ENCODE assay signal across 14 cellular contexts in genomic region chr18:60599267-60599666, GRCh38.
DNase-seq lines count a peak whose midpoint lies in the region; ATAC-seq and FAIRE-seq lines count a peak whose summit lies in the region.
"Had no signal": no experiment of that assay in that cellular context is flagged by ENCODE, and none has a peak within 500 bp of the region (broad histone marks: within the 10 kb centered on the region; RNA-seq: fewer than 3 reads in every experiment).

No MANE protein-coding gene starts in this region.

- peak; percentile 55 for ATAC-seq in GM18520 (IDR thresholded peaks at IDR 0.05; ENCODE audit: unreplicated experiment)
- ATAC-seq in GM21390 (IDR thresholded peaks at IDR 0.05; ENCODE audit: unreplicated experiment) = peak; percentile 82
- ATAC-seq in HG02943 (IDR thresholded peaks at IDR 0.05; ENCODE audit: low read depth, unreplicated experiment) = peak; percentile 95
- peak; percentile 84 for ATAC-seq in HG03520 (IDR thresholded peaks at IDR 0.05; ENCODE audit: unreplicated experiment)
- ATAC-seq: stimulated activated naive CD8-positive, alpha-beta T cell treated with anti-CD3 and anti-CD28 coated beads, Interleukin-15, Interleukin-2, amounts not matched to agents 100 U/mL and 50 U/mL, for 24 hours had no signal

- FAIRE-seq in RCC 7860 (lab: Jason Lieb, UNC) = no peak

- DNase-seq in RCC 7860 (ENCODE audit: low spot score) (no peak), NCI-H2196 (lab: John Stamatoyannopoulos, UW; ENCODE audit: unreplicated experiment) (no peak), globus pallidus (ENCODE audit: low spot score) (no peak)
- no peak for DNase-seq in effector CD4-positive, alpha-beta T cell
- DNase-seq: amniotic stem cell; cortex of kidney; NCI-H524 treated with DMSO at 0.1 percent for 48 hours; SHP77; stimulated activated CD4-positive, alpha-beta T cell treated with anti-CD3 and anti-CD28 coated beads, Interleukin-4, amount 100 ng/mL, for 24 hours; stimulated activated naive CD8-positive, alpha-beta T cell treated with anti-CD3 and anti-CD28 coated beads, Interleukin-15, Interleukin-2, amounts not matched to agents 100 U/mL and 50 U/mL, for 24 hours had no signal
